Comparison of ENCODE assay signal across 8 cellular contexts in the genomic region with DNA sequence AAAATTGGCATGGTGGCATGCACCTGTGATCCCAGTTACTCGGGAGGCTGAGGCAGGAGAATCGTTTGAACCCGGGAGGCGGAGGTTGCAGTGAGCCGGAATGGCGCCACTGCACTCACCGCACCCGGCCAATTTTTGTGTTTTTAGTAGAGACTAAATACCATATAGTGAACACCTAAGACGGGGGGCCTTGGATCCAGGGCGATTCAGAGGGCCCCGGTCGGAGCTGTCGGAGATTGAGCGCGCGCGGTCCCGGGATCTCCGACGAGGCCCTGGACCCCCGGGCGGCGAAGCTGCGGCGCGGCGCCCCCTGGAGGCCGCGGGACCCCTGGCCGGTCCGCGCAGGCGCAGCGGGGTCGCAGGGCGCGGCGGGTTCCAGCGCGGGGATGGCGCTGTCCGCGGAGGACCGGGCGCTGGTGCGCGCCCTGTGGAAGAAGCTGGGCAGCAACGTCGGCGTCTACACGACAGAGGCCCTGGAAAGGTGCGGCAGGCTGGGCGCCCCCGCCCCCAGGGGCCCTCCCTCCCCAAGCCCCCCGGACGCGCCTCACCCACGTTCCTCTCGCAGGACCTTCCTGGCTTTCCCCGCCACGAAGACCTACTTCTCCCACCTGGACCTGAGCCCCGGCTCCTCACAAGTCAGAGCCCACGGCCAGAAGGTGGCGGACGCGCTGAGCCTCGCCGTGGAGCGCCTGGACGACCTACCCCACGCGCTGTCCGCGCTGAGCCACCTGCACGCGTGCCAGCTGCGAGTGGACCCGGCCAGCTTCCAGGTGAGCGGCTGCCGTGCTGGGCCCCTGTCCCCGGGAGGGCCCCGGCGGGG. TPM values are rescaled to one million over a fixed set of nuclear protein-coding genes. Genes with fewer than 3 reads are reported as not detected.
DNase-seq lines count a peak whose midpoint lies in the region; ATAC-seq and TF ChIP-seq lines count a peak whose summit lies in the region.

Gene HBQ1, plus strand, starts transcription at position 359 of the 820 bp plus-strand sequence. Its CDS starts 28 bp downstream, at position 387.

- H3K4me1 ChIP-seq in GM23248 (ENCODE audit: insufficient read depth): no peaks in the 10 kb centered on the region

- H3K36me3 ChIP-seq in GM23248 (ENCODE audit: low read depth): no peaks in the 10 kb centered on the region

- H3K9me3 ChIP-seq in GM23248 (ENCODE audit: low read depth): no peaks in the 10 kb centered on the region

- H3K9ac ChIP-seq in GM23248: no peak within 1 kb of the TSS

- peaks cover 13 to 14% of the 10 kb centered on the region in 2 donors for H3K27me3 Mint-ChIP-seq in natural killer cell treated with Interleukin-12 subunit alpha and Interleukin-12 subunit beta and Interleukin-15 and Interleukin-18, amount 100 ng/mL, for 72 hours

- peak; percentile 15 to 32 for ATAC-seq in natural killer cell treated with Interleukin-12 subunit alpha and Interleukin-12 subunit beta and Interleukin-15 and Interleukin-18, amount 100 ng/mL, for 72 hours
- no peak for ATAC-seq in HG02642 (IDR thresholded peaks at IDR 0.05; ENCODE audit: poor library complexity, unreplicated experiment)
- ATAC-seq in HG02610 (IDR thresholded peaks at IDR 0.05; ENCODE audit: unreplicated experiment): no peak

- POLR2A ChIA-PET in AG04449 (lab: Yijun Ruan, JAX): interaction anchor here (0.7 kb wide), 2 partner anchors 9 to 73 kb away, joined by 3 read pairs; no protein-coding TSS in a partner anchor

- H3K4me3 Mint-ChIP-seq in natural killer cell treated with Interleukin-12 subunit alpha and Interleukin-12 subunit beta and Interleukin-15 and Interleukin-18, amount 100 ng/mL, for 72 hours: no peak within 1 kb of the TSS

- H2AFZ ChIP-seq in GM23248: no peak within 1 kb of the TSS

- no peaks in the 10 kb centered on the region for H3K9me3 Mint-ChIP-seq in natural killer cell treated with Interleukin-12 subunit alpha and Interleukin-12 subunit beta and Interleukin-15 and Interleukin-18, amount 100 ng/mL, for 72 hours

- in situ Hi-C loops in GM23248 (cut with MboI): loop anchor here (5.0 kb wide), 1 partner anchor 73 kb away; no protein-coding TSS in a partner anchor

- CTCF ChIA-PET in AG04449 (lab: Yijun Ruan, JAX): interaction anchor here (0.7 to 6.9 kb wide), 21 partner anchors 9 to 252 kb away, joined by 3 to 126 read pairs (median 5); no protein-coding TSS in a partner anchor

- TF ChIP-seq CTCF in AG04449 (IDR thresholded peaks at IDR 0.05; ENCODE audit: insufficient read depth, low read length, missing control alignments) (peak; percentile 14), WI38 (IDR thresholded peaks at IDR 0.05; ENCODE audit: low read depth, low read length) (0 out of 2 replicates have a peak, but pooled peaks have one; percentile 12)

- H3K27ac ChIP-seq in GM23248: no peak within 1 kb of the TSS

- no peaks in the 10 kb centered on the region for H4K20me1 ChIP-seq in GM23248 (ENCODE audit: insufficient read depth)

- H3K4me2 ChIP-seq in GM23248 (ENCODE audit: unreplicated experiment): peak within 1 kb of the TSS; percentile 67

- peaks cover 0 to 3% of the 10 kb centered on the region in 2 donors for H3K4me1 Mint-ChIP-seq in natural killer cell treated with Interleukin-12 subunit alpha and Interleukin-12 subunit beta and Interleukin-15 and Interleukin-18, amount 100 ng/mL, for 72 hours (ENCODE audit: low read depth in 2 of 2)

- H3K36me3 Mint-ChIP-seq in natural killer cell treated with Interleukin-12 subunit alpha and Interleukin-12 subunit beta and Interleukin-15 and Interleukin-18, amount 100 ng/mL, for 72 hours: no peaks in the 10 kb centered on the region

- WGBS in GM23248 (ENCODE audit: low coverage in 1 of 2, low lambda C conversion rate in 2 of 2, missing lambda C conversion rate in 2 of 2), 2 experiments: 12 to 18% methylated on average over 60 to 61 of the region's 83 CpGs

- no peak for DNase-seq in AG04449 (ENCODE audit: low read depth, low spot score)
- DNase-seq in GM23248: peak; percentile 57
- DNase-seq in epidermal melanocyte (ENCODE audit: insufficient read length, low spot score): peak; percentile 74
- DNase-seq in natural killer cell treated with Interleukin-12 subunit alpha and Interleukin-12 subunit beta and Interleukin-15 and Interleukin-18, amount 100 ng/mL, for 72 hours (ENCODE audit: low spot score): peak; percentile 61
- no peak for DNase-seq in NCI-H510A treated with DMSO at 0.1 percent for 48 hours (lab: John Stamatoyannopoulos, UW)

- peaks cover 11% of the 10 kb centered on the region for H3F3A ChIP-seq in GM23248 (ENCODE audit: insufficient read depth)

- H3K27ac Mint-ChIP-seq in natural killer cell treated with Interleukin-12 subunit alpha and Interleukin-12 subunit beta and Interleukin-15 and Interleukin-18, amount 100 ng/mL, for 72 hours: no peak within 1 kb of the TSS

- no peaks in the 10 kb centered on the region for H3K9me2 ChIP-seq in GM23248 (ENCODE audit: insufficient read depth)

- H3K27me3 ChIP-seq in GM23248 (replicated peaks; ENCODE audit: insufficient read depth): peaks cover 34% of the 10 kb centered on the region

- no peaks in the 10 kb centered on the region for H3K79me2 ChIP-seq in GM23248 (ENCODE audit: insufficient read depth)

- peak within 1 kb of the TSS; percentile 48 for H3K4me3 ChIP-seq in AG04449 (ENCODE audit: low read depth, low read length)
- H3K4me3 ChIP-seq in GM23248: peak within 1 kb of the TSS; percentile 56
- peak within 1 kb of the TSS; percentile 43 for H3K4me3 ChIP-seq in WI38 (ENCODE audit: low read depth, low read length)

RNA-seq across cellular contexts. Expression of gene HBQ1, which starts in this region (rescaled TPM):
- total RNA-seq in GM23248 (2014; rRNA removed; shearing (Covaris generic)): not detected in 2 replicates
- not detected in 2 replicates for polyA plus RNA-seq in GM23248 (2016; fragmentation: Nextera tagmentation; extraction: Ambion mirVana)
- total RNA-seq in natural killer cell treated with Interleukin-12 subunit alpha and Interleukin-12 subunit beta and Interleukin-15 and Interleukin-18, amount 100 ng/mL, for 72 hours: not detected

Comparison
In these comparisons a context has a peak if more than half of its experiments do, and no peak if none do; other contexts are left out.
1. Peak in DNase-seq, H3K4me3 ChIP-seq and H3K4me2 ChIP-seq in GM23248; RNA of the gene not detected or under 1 TPM.
2. Peak in DNase-seq and ATAC-seq in natural killer cell treated with Interleukin-12 subunit alpha and Interleukin-12 subunit beta and Interleukin-15 and Interleukin-18, amount 100 ng/mL, for 72 hours; RNA of the gene not detected or under 1 TPM.